ENCODE assay signal across 20 cellular contexts in genomic region chr17:902463-902862, GRCh38.
DNase-seq lines count a peak whose midpoint lies in the region; ATAC-seq and TF ChIP-seq lines count a peak whose summit lies in the region.
"Had no signal": no experiment of that assay in that cellular context is flagged by ENCODE, and none has a peak within 500 bp of the region (broad histone marks: within the 10 kb centered on the region; RNA-seq: fewer than 3 reads in every experiment).

No MANE protein-coding gene starts in this region.

- no peaks in the 10 kb centered on the region for H3K27me3 Mint-ChIP-seq in nephron progenitor cell (ENCODE audit: low read depth, poor library complexity)
- H3K27me3 Mint-ChIP-seq in activated naive CD4-positive, alpha-beta T cell treated with anti-CD3 and anti-CD28 coated beads for 36 hours (ENCODE audit: low read depth): peaks cover 33% of the 10 kb centered on the region
- H3K27me3 Mint-ChIP-seq in naive thymus-derived CD8-positive, alpha-beta T cell: peaks cover 25 to 66% (median 47%) of the 10 kb centered on the region in 5 donors
- H3K27me3 Mint-ChIP-seq: brain, progenitor cell of endocrine pancreas had no signal

- peak overlapping the region; percentile 1; the same call in 1 of the 2 replicates for H3K9ac ChIP-seq in HUES64 (ENCODE audit: low read depth, low read length)

- H3K36me3 ChIP-seq in HUES64 (ENCODE audit: insufficient read depth, low read length) (no peaks in the 10 kb centered on the region), thyroid gland (no peaks in the 10 kb centered on the region)

- ATAC-seq in naive thymus-derived CD8-positive, alpha-beta T cell: no peak
- ATAC-seq: activated CD4-positive, alpha-beta T cell treated with anti-CD3 and anti-CD28 coated beads for 36 hours; GM12878 had no signal

- WGBS in HUES64: 86% methylated on average over 8 of the region's 8 CpGs
- WGBS in thyroid gland, 2 donors: 91% methylated on average over 8 of the region's 8 CpGs

- peak; percentile 49 for DNase-seq in epithelial cell of esophagus (ENCODE audit: low read depth)
- DNase-seq in nephron progenitor cell: no peak
- DNase-seq in thyroid gland: no peak
- no peak for DNase-seq in activated naive CD4-positive, alpha-beta T cell treated with anti-CD3 and anti-CD28 coated beads for 36 hours
- no peak for DNase-seq in naive thymus-derived CD8-positive, alpha-beta T cell
- DNase-seq in GDM1 (lab: John Stamatoyannopoulos, UW): no peak
- DNase-seq: activated CD4-positive, alpha-beta T cell treated with anti-CD3 and anti-CD28 coated beads for 36 hours; CD4-positive, alpha-beta memory T cell; cortex of kidney; DMS53; KBM-7; NCI-H1694 treated with DMSO at 0.1 percent for 48 hours; SHP77; SW 1271 had no signal

- no peak overlapping the region; the same call in 1 of the 2 replicates for H3K27ac ChIP-seq in HUES64 (ENCODE audit: low read depth, low read length)
- H3K27ac ChIP-seq in thyroid gland: peak overlapping the region in 2 of 3 donors; percentile 55 to 71

- TF ChIP-seq CTCF in epithelial cell of esophagus (IDR thresholded peaks at IDR 0.05; ENCODE audit: insufficient read depth, low read depth, low read length, missing control alignments): no peak
- TF ChIP-seq CTCF in nephron progenitor cell (IDR thresholded peaks at IDR 0.05): no peak
- TF ChIP-seq CTCF in thyroid gland (IDR thresholded peaks at IDR 0.05): no peak

- no peak for TF ChIP-seq POLR2A in thyroid gland (IDR thresholded peaks at IDR 0.05)

- H3K27me3 ChIP-seq in HUES64 (ENCODE audit: insufficient read depth, low read length): no peaks in the 10 kb centered on the region
- no peaks in the 10 kb centered on the region for H3K27me3 ChIP-seq in thyroid gland

- CTCF ChIA-PET in activated naive CD4-positive, alpha-beta T cell treated with anti-CD3 and anti-CD28 coated beads for 36 hours (lab: Charles Lee): no interaction called here

- H3K9me3 Mint-ChIP-seq in nephron progenitor cell: no peaks in the 10 kb centered on the region
- H3K9me3 Mint-ChIP-seq in activated naive CD4-positive, alpha-beta T cell treated with anti-CD3 and anti-CD28 coated beads for 36 hours: no peaks in the 10 kb centered on the region
- no peaks in the 10 kb centered on the region for H3K9me3 Mint-ChIP-seq in naive thymus-derived CD8-positive, alpha-beta T cell
- H3K9me3 Mint-ChIP-seq: CD4-positive, alpha-beta memory T cell; mesothelial cell of epicardium; neural crest cell had no signal

- POLR2A ChIA-PET in naive thymus-derived CD8-positive, alpha-beta T cell (lab: Charles Lee): no interaction called here

- peaks cover 71% of the 10 kb centered on the region for H3K4me1 Mint-ChIP-seq in nephron progenitor cell
- no peaks in the 10 kb centered on the region for H3K4me1 Mint-ChIP-seq in activated naive CD4-positive, alpha-beta T cell treated with anti-CD3 and anti-CD28 coated beads for 36 hours (ENCODE audit: low read depth)
- H3K4me1 Mint-ChIP-seq in naive thymus-derived CD8-positive, alpha-beta T cell: peaks cover 0 to 2% (median 1%) of the 10 kb centered on the region in 4 donors
- H3K4me1 Mint-ChIP-seq: activated CD4-positive, alpha-beta T cell treated with anti-CD3 and anti-CD28 coated beads for 36 hours had no signal

- H3K36me3 Mint-ChIP-seq in nephron progenitor cell (ENCODE audit: low read depth): peaks cover 22% of the 10 kb centered on the region
- no peaks in the 10 kb centered on the region for H3K36me3 Mint-ChIP-seq in activated naive CD4-positive, alpha-beta T cell treated with anti-CD3 and anti-CD28 coated beads for 36 hours (ENCODE audit: low read depth)
- H3K36me3 Mint-ChIP-seq in naive thymus-derived CD8-positive, alpha-beta T cell: no peaks in the 10 kb centered on the region
- H3K36me3 Mint-ChIP-seq: CD4-positive, alpha-beta memory T cell; mesothelial cell of epicardium had no signal

- H3K9me3 ChIP-seq in HUES64 (ENCODE audit: insufficient read depth, low read depth, low read length): no peaks in the 10 kb centered on the region
- H3K9me3 ChIP-seq in thyroid gland: no peaks in the 10 kb centered on the region

- no peak overlapping the region for H3K4me3 ChIP-seq in HUES64 (ENCODE audit: low read length)
- no peak overlapping the region for H3K4me3 ChIP-seq in epithelial cell of esophagus (ENCODE audit: low read length)
- H3K4me3 ChIP-seq in thyroid gland (replicated peaks in 1 of 3): no peak overlapping the region
- H3K4me3 ChIP-seq: GM12878 had no signal

- H3K27ac Mint-ChIP-seq in nephron progenitor cell: peak overlapping the region; percentile 88
- H3K27ac Mint-ChIP-seq in activated naive CD4-positive, alpha-beta T cell treated with anti-CD3 and anti-CD28 coated beads for 36 hours: no peak overlapping the region
- H3K27ac Mint-ChIP-seq in naive thymus-derived CD8-positive, alpha-beta T cell: no peak overlapping the region
- H3K27ac Mint-ChIP-seq: activated CD4-positive, alpha-beta T cell treated with anti-CD3 and anti-CD28 coated beads for 36 hours; CD4-positive, alpha-beta memory T cell; progenitor cell of endocrine pancreas had no signal

- intact Hi-C loops in thyroid gland (cut with DNase I): no loop called here
- intact Hi-C loops in activated naive CD4-positive, alpha-beta T cell treated with anti-CD3 and anti-CD28 coated beads for 36 hours (cut with micrococcal nuclease): no loop called here

- H3K4me1 ChIP-seq in HUES64 (ENCODE audit: insufficient read depth, low read length) (peaks cover 22% of the 10 kb centered on the region), thyroid gland (peaks cover 0 to 17% of the 10 kb centered on the region in 2 donors)

- H3K4me3 Mint-ChIP-seq in nephron progenitor cell: no peak overlapping the region
- no peak overlapping the region for H3K4me3 Mint-ChIP-seq in activated naive CD4-positive, alpha-beta T cell treated with anti-CD3 and anti-CD28 coated beads for 36 hours
- no peak overlapping the region for H3K4me3 Mint-ChIP-seq in naive thymus-derived CD8-positive, alpha-beta T cell
- H3K4me3 Mint-ChIP-seq: activated CD4-positive, alpha-beta T cell treated with anti-CD3 and anti-CD28 coated beads for 36 hours; brain; CD4-positive, alpha-beta memory T cell; mesothelial cell of epicardium; neural crest cell had no signal
